ENCODE assay signal across 20 cellular contexts in the genomic region with DNA sequence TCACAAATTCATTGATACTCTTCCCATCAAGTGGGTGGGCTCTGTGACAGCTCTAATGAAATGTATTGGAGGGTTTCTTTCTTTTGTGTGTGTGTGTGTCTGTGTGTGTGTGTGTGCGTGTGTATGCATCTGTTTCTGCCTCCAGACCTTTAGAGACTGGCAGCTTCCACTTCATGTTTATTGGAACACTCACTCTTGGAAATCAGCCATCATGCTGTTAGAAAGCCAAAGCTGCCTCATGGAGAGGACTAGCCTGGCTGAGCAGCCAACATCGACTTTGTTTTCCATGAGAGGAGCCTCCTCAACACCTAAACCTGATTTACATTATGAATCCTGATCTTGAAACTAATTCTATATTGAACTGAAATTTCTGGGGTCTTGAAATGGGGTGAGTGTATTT.
DNase-seq lines count a peak whose midpoint lies in the region; FAIRE-seq and TF ChIP-seq lines count a peak whose summit lies in the region.
"Had no signal": no experiment of that assay in that cellular context is flagged by ENCODE, and none has a peak within 500 bp of the region (broad histone marks: within the 10 kb centered on the region; RNA-seq: fewer than 3 reads in every experiment).

No MANE protein-coding gene starts in this region.

- H3K9me2 ChIP-seq in GM23248 (ENCODE audit: insufficient read depth), result no peaks in the 10 kb centered on the region

- H3K9me3 ChIP-seq in GM23248 (ENCODE audit: low read depth), result no peaks in the 10 kb centered on the region
- H3K9me3 ChIP-seq: esophagus squamous epithelium, left ventricle myocardium inferior, neutrophil, suprapubic skin had no signal

- H3K27me3 ChIP-seq in GM23248 (replicated peaks; ENCODE audit: insufficient read depth), result no peaks in the 10 kb centered on the region
- H3K27me3 ChIP-seq: esophagus squamous epithelium, neutrophil, suprapubic skin had no signal

- no peak for FAIRE-seq in D721Med (lab: Jason Lieb, UNC)

- no peaks in the 10 kb centered on the region for H3K79me2 ChIP-seq in GM23248 (ENCODE audit: insufficient read depth)

- TF ChIP-seq CTCF in D721Med (IDR thresholded peaks at IDR 0.05; ENCODE audit: insufficient read depth, missing control alignments), result no peak

- H2AFZ ChIP-seq in GM23248, result no peak overlapping the region

- no peak overlapping the region for H3K4me3 ChIP-seq in GM23248
- H3K4me3 ChIP-seq: esophagus squamous epithelium, left ventricle myocardium inferior, suprapubic skin had no signal

- no peaks in the 10 kb centered on the region for H3K4me1 ChIP-seq in GM23248 (ENCODE audit: insufficient read depth)
- H3K4me1 ChIP-seq: esophagus squamous epithelium, left ventricle myocardium inferior, suprapubic skin had no signal

- no peak overlapping the region for H3K4me2 ChIP-seq in GM23248 (ENCODE audit: unreplicated experiment)
- H3K4me2 ChIP-seq: KMS-11 had no signal

- in situ Hi-C loops in GM23248 (cut with MboI), result no loop called here

- no peak overlapping the region for H3K9ac ChIP-seq in GM23248
- H3K9ac ChIP-seq: KMS-11 had no signal

- 2 to 11% methylated on average over 2 of the region's 2 CpGs for WGBS in GM23248 (ENCODE audit: low coverage in 1 of 2, low lambda C conversion rate in 2 of 2, missing lambda C conversion rate in 2 of 2), 2 experiments

- no peaks in the 10 kb centered on the region for H4K20me1 ChIP-seq in GM23248 (ENCODE audit: insufficient read depth)

- H3K27ac ChIP-seq in GM23248, result no peak overlapping the region
- H3K27ac ChIP-seq: esophagus squamous epithelium, KMS-11, left ventricle myocardium inferior, neutrophil, suprapubic skin, VCaP had no signal

- DNase-seq in DMS79 (lab: John Stamatoyannopoulos, UW) (peak; percentile 0), GM23248 (peak; percentile 32), NCI-H226 (peak; percentile 41), globus pallidus (ENCODE audit: low spot score) (peak; percentile 20), mucosa of gallbladder (ENCODE audit: low spot score) (no peak), ecto neural progenitor cell (ENCODE audit: low spot score) (no peak), D721Med (ENCODE audit: insufficient read length, low spot score) (no peak)
- DNase-seq: activated CD4-positive, alpha-beta T cell treated with anti-CD3 and anti-CD28 coated beads, Interleukin-2, amount 50 U/mL, for 48 hours; amniotic stem cell; cerebellar nuclear complex; effector CD8-positive, alpha-beta T cell; esophagus squamous epithelium; left ventricle myocardium inferior; NCI-H1417 treated with DMSO at 0.1 percent for 48 hours; NCI-H510A treated with DMSO at 0.1 percent for 48 hours; T-helper 1 cell had no signal

- no peaks in the 10 kb centered on the region for H3F3A ChIP-seq in GM23248 (ENCODE audit: insufficient read depth)

- no peaks in the 10 kb centered on the region for H3K36me3 ChIP-seq in GM23248 (ENCODE audit: low read depth)
- H3K36me3 ChIP-seq: esophagus squamous epithelium, left ventricle myocardium inferior, neutrophil, suprapubic skin had no signal

Comparison
In these comparisons a context has a peak if more than half of its experiments do, and no peak if none do; other contexts are left out.
1. DNase-seq: peak in DMS79 (single experiment), GM23248 (single experiment), NCI-H226 (single experiment) and globus pallidus (single experiment); none in mucosa of gallbladder (single experiment), ecto neural progenitor cell (single experiment) and D721Med (single experiment).